In genomic region chr15:47577476-47577875, GRCh38 we compare ENCODE assay signal across 17 cellular contexts.
DNase-seq lines count a peak whose midpoint lies in the region; ATAC-seq and TF ChIP-seq lines count a peak whose summit lies in the region.
"Had no signal": no experiment of that assay in that cellular context is flagged by ENCODE, and none has a peak within 500 bp of the region (broad histone marks: within the 10 kb centered on the region; RNA-seq: fewer than 3 reads in every experiment).

No MANE protein-coding gene starts in this region.

- H3K36me3 Mint-ChIP-seq in brain (no peaks in the 10 kb centered on the region), nephron (ENCODE audit: low read depth) (no peaks in the 10 kb centered on the region)

- TF ChIP-seq CTCF in brain (conservative IDR thresholded peaks at IDR 0.05) (no peak), nephron (IDR thresholded peaks at IDR 0.05; ENCODE audit: unreplicated experiment in 3 of 3) (no peak)

- ATAC-seq in HG03457 (IDR thresholded peaks at IDR 0.05; ENCODE audit: unreplicated experiment) (no peak), HG03354 (IDR thresholded peaks at IDR 0.05; ENCODE audit: poor library complexity, severe bottlenecking, unreplicated experiment) (no peak), HG03521 (IDR thresholded peaks at IDR 0.05; ENCODE audit: unreplicated experiment) (no peak)
- ATAC-seq: GM12878 had no signal

- H3K27me3 Mint-ChIP-seq in brain (peaks cover 4% of the 10 kb centered on the region), nephron (ENCODE audit: low read depth) (no peaks in the 10 kb centered on the region)

- no peaks in the 10 kb centered on the region for H3K27me3 ChIP-seq in ACC112 (ENCODE audit: insufficient read depth, low read length)
- H3K27me3 ChIP-seq: BLaER1 had no signal

- peaks cover 27% of the 10 kb centered on the region for H3K4me1 Mint-ChIP-seq in brain
- H3K4me1 Mint-ChIP-seq in nephron, result peaks cover 40% of the 10 kb centered on the region

- peak overlapping the region in 1 of 5 experiments; percentile 0 for H3K4me3 Mint-ChIP-seq in brain
- peak overlapping the region in 2 of 3 experiments; percentile 1 to 2 for H3K4me3 Mint-ChIP-seq in nephron

- no peak overlapping the region for H3K27ac ChIP-seq in ACC112 (ENCODE audit: low read depth, low read length)
- H3K27ac ChIP-seq: BLaER1 had no signal

- no peaks in the 10 kb centered on the region for H3K79me2 ChIP-seq in ACC112 (ENCODE audit: control insufficient read depth, insufficient read depth, low read length, unreplicated experiment)

- no peak overlapping the region for H3K4me3 ChIP-seq in ACC112 (ENCODE audit: low read depth, low read length)
- H3K4me3 ChIP-seq: BLaER1, GM12878 had no signal

- no peaks in the 10 kb centered on the region for H3K36me3 ChIP-seq in ACC112 (ENCODE audit: insufficient read depth, low read length)
- H3K36me3 ChIP-seq: BLaER1 had no signal

- H3K9me3 Mint-ChIP-seq in brain (no peaks in the 10 kb centered on the region), nephron (no peaks in the 10 kb centered on the region)

- H2AFZ ChIP-seq in ACC112 (ENCODE audit: low read length, unreplicated experiment), result peak overlapping the region; percentile 68

- peak; percentile 8 for DNase-seq in COLO829 (ENCODE audit: low spot score)
- DNase-seq in activated CD4-positive, CD25-positive, alpha-beta regulatory T cell (lab: John Stamatoyannopoulos, UW), result no peak
- DNase-seq: DMS153, H7, Kasumi-1, NCI-H2029 treated with DMSO at 0.1 percent for 48 hours, NCI-H345, NCI-H748 treated with DMSO at 0.1 percent for 48 hours, SHP77 treated with DMSO at 0.1 percent for 48 hours had no signal

- H3K27ac Mint-ChIP-seq in brain (peak overlapping the region in 3 of 5 experiments; percentile 55 to 83 (median 75)), nephron (peak overlapping the region; percentile 61 to 85 (median 83))

- peaks cover 18% of the 10 kb centered on the region for H3K4me1 ChIP-seq in ACC112 (ENCODE audit: control insufficient read depth, insufficient read depth, low read length, unreplicated experiment)
- H3K4me1 ChIP-seq: BLaER1 had no signal
